1 cellular context compared by ENCODE assay signal in genomic region chr14:21071225-21072041, GRCh38.
TF ChIP-seq lines count a peak whose summit lies in the region.

No MANE protein-coding gene starts in this region.

TF ChIP-seq in HEK293, 187 proteins besides CTCF, POLR2A, EP300 and RAD21 (continued from another document and continues in another):
- TF ChIP-seq ATF2 (tag by site-specific recombination; IDR thresholded peaks at IDR 0.05; ENCODE audit: low read depth) = no peak
- no peak for TF ChIP-seq ZNF48 (tag by site-specific recombination; IDR thresholded peaks at IDR 0.05)
- no peak for TF ChIP-seq ZNF473 (tag by site-specific recombination; IDR thresholded peaks at IDR 0.05)
- TF ChIP-seq ZNF37A (tag by site-specific recombination; IDR thresholded peaks at IDR 0.05) = no peak
- peak; percentile 77 for TF ChIP-seq ZSCAN30 (tag by site-specific recombination; IDR thresholded peaks at IDR 0.05)
- no peak for TF ChIP-seq SETDB1 (IDR thresholded peaks at IDR 0.05; ENCODE audit: insufficient read length, low read length)
- no peak for TF ChIP-seq ZBTB1 (tag by site-specific recombination; IDR thresholded peaks at IDR 0.05)
- TF ChIP-seq PRDM1 (tag by site-specific recombination; IDR thresholded peaks at IDR 0.05) = peak; percentile 90
- TF ChIP-seq MYNN (tag by site-specific recombination; IDR thresholded peaks at IDR 0.05; ENCODE audit: borderline replicate concordance) = no peak
- TF ChIP-seq SALL2 (tag by site-specific recombination; IDR thresholded peaks at IDR 0.05; ENCODE audit: borderline replicate concordance) = no peak
- no peak for TF ChIP-seq ZNF10 (tag by site-specific recombination; IDR thresholded peaks at IDR 0.05)
- TF ChIP-seq ZNF792 (tag by site-specific recombination; IDR thresholded peaks at IDR 0.05) = no peak
- TF ChIP-seq ZBTB10 (tag by site-specific recombination; IDR thresholded peaks at IDR 0.05) = peak; percentile 66; the same call in 1 of the 2 replicates
- no peak for TF ChIP-seq ZNF2 (tag by site-specific recombination; IDR thresholded peaks at IDR 0.05)
- TF ChIP-seq GFI1B (tag by site-specific recombination; IDR thresholded peaks at IDR 0.05) = no peak
- no peak for TF ChIP-seq ZNF280D (tag by site-specific recombination; IDR thresholded peaks at IDR 0.05)
- TF ChIP-seq PRDM2 (tag by site-specific recombination; IDR thresholded peaks at IDR 0.05; ENCODE audit: borderline replicate concordance) = no peak
- no peak for TF ChIP-seq ZNF521 (tag by site-specific recombination; IDR thresholded peaks at IDR 0.05)
- no peak for TF ChIP-seq ZNF785 (tag by site-specific recombination; IDR thresholded peaks at IDR 0.05)
- TF ChIP-seq BCL6B (tag by site-specific recombination; IDR thresholded peaks at IDR 0.05) = no peak
- TF ChIP-seq ZNF169 (tag by site-specific recombination; IDR thresholded peaks at IDR 0.05) = no peak
- no peak for TF ChIP-seq ZSCAN23 (tag by site-specific recombination; IDR thresholded peaks at IDR 0.05)
- TF ChIP-seq ZNF324 (tag by site-specific recombination; IDR thresholded peaks at IDR 0.05) = no peak
- TF ChIP-seq RBAK (tag by site-specific recombination; IDR thresholded peaks at IDR 0.05) = no peak
- TF ChIP-seq SP2 (tag by site-specific recombination; IDR thresholded peaks at IDR 0.05) = peak; percentile 83
- no peak for TF ChIP-seq ZNF548 (tag by site-specific recombination; IDR thresholded peaks at IDR 0.05)
- no peak for TF ChIP-seq ZNF292 (tag by site-specific recombination; IDR thresholded peaks at IDR 0.05; ENCODE audit: borderline replicate concordance, low read depth)
- TF ChIP-seq ZNF335 (tag by site-specific recombination; conservative IDR thresholded peaks at IDR 0.05) = no peak
- no peak for TF ChIP-seq ZNF140 (tag by site-specific recombination; IDR thresholded peaks at IDR 0.05)
- TF ChIP-seq ZNF629 (tag by site-specific recombination; IDR thresholded peaks at IDR 0.05) = peak; percentile 79
- peak; percentile 49; the same call in 1 of the 2 replicates for TF ChIP-seq ZFP69B (tag by site-specific recombination; IDR thresholded peaks at IDR 0.05)
- peak; percentile 71 for TF ChIP-seq ZIC2 (tag by site-specific recombination; IDR thresholded peaks at IDR 0.05)
- TF ChIP-seq TCF7L2 (IDR thresholded peaks at IDR 0.05; ENCODE audit: borderline replicate concordance, low read depth, low read length) = no peak
- 0 out of 2 replicates have a peak, but pooled peaks have one; percentile 21 for TF ChIP-seq ZNF639 (tag by site-specific recombination; IDR thresholded peaks at IDR 0.05)
- no peak for TF ChIP-seq ZNF518A (tag by site-specific recombination; conservative IDR thresholded peaks at IDR 0.05; ENCODE audit: low read depth)
- TF ChIP-seq PATZ1 (tag by site-specific recombination; IDR thresholded peaks at IDR 0.05) = peak; percentile 85
